In the genomic region with DNA sequence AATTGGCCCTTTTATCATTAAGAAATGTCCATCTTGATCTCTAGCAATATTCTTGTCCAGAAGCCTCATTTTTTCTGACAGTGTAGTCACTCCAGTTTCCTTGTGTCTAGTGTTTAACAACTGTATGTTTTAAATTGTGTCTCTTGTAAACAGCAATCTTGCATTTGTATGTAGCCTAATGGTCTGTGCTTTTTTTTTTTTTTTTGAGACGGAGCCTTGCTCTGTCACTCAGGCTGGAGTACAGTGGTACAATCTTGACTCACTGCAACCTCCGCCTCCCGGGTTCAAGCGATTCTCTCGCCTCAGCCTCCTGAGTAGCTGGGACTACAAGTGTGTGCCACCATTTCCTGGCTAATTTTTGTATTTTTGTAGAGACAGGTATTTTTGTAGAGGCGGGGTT, we compare ENCODE assay signal across 9 cellular contexts. TPM values are rescaled to one million over a fixed set of nuclear protein-coding genes. Genes with fewer than 3 reads are reported as not detected.
DNase-seq lines count a peak whose midpoint lies in the region; FAIRE-seq and TF ChIP-seq lines count a peak whose summit lies in the region.
"Not testable (repeated sequence)": the region's sequence is repeated elsewhere in the genome, so short reads cannot be mapped to it uniquely, and the experiment has no call there.
"Had no signal": no experiment of that assay in that cellular context is flagged by ENCODE, and none has a peak within 500 bp of the region (broad histone marks: within the 10 kb centered on the region; RNA-seq: fewer than 3 reads in every experiment).

No MANE protein-coding gene starts in this region.

- H3K79me2 ChIP-seq in ACC112 (ENCODE audit: control insufficient read depth, insufficient read depth, low read length, unreplicated experiment) (peaks cover 42% of the 10 kb centered on the region), SU-DHL-6 (ENCODE audit: insufficient read depth, low read length) (peaks cover 66% of the 10 kb centered on the region)
- H3K79me2 ChIP-seq in endothelial cell of umbilical vein (ENCODE audit: control insufficient read depth, insufficient read depth, low read length) = not testable (repeated sequence)

- not testable (repeated sequence) for H3K36me3 Mint-ChIP-seq in nephron (ENCODE audit: low read depth)

- CTCF ChIA-PET in HEK293T (lab: Yijun Ruan, JAX) = interaction anchor here (0.7 kb wide), 1 partner anchor 1206 kb away, joined by 3 read pairs; no protein-coding TSS in a partner anchor
- CTCF ChIA-PET in endothelial cell of umbilical vein (lab: Charles Lee) = not testable (repeated sequence)

- not testable (repeated sequence) for H3F3A ChIP-seq in SU-DHL-6 (ENCODE audit: insufficient read depth)

- not testable (repeated sequence) for H3K4me3 ChIP-seq in ACC112 (ENCODE audit: low read depth, low read length); endothelial cell of umbilical vein (replicated peaks in 1 of 3; ENCODE audit: insufficient read depth in 1 of 3, low read depth in 1 of 3, low read length in 3 of 3)
- peak overlapping the region; percentile 66 for H3K4me3 ChIP-seq in GM12865 (ENCODE audit: low read depth, low read length)
- H3K4me3 ChIP-seq in NB4 (ENCODE audit: low read depth, low read length) = peak overlapping the region; percentile 74
- peak overlapping the region; percentile 67 for H3K4me3 ChIP-seq in SU-DHL-6 (ENCODE audit: insufficient read depth, low read length, poor library complexity, severe bottlenecking)

- peak; percentile 4 for FAIRE-seq in endothelial cell of umbilical vein (lab: Jason Lieb, UNC)

- H3K27me3 ChIP-seq in ACC112 (ENCODE audit: insufficient read depth, low read length); SU-DHL-6 (ENCODE audit: low read length); endothelial cell of umbilical vein (ENCODE audit: control insufficient read depth in 2 of 2, insufficient read depth in 2 of 2, low read length in 2 of 2): not testable (repeated sequence)

- DNase-seq in GM12865 (ENCODE audit: low read depth); HEK293T (ENCODE audit: extremely low spot score); NB4 (ENCODE audit: low read depth); endothelial cell of umbilical vein (ENCODE audit: low read depth, low spot score): not testable (repeated sequence)

- dilution Hi-C loops in endothelial cell of umbilical vein (cut with MboI; ENCODE audit: extremely low pct_ligation_motif_present, low sequenced_read_pairs) = not testable (repeated sequence)

- not testable (repeated sequence) for BruUV-seq in endothelial cell of umbilical vein (replicated peaks; lab: Mats Ljungman, UMichigan)

- not testable (repeated sequence) for H3K27ac Mint-ChIP-seq in nephron

- not testable (repeated sequence) for H3K9me1 ChIP-seq in endothelial cell of umbilical vein (replicated peaks; ENCODE audit: control insufficient read depth, extremely low read depth, insufficient read depth, low read length)

- not testable (repeated sequence) for TF ChIP-seq POLR2A in NB4 (IDR thresholded peaks at IDR 0.05; ENCODE audit: extremely low read depth, insufficient read length); endothelial cell of umbilical vein (IDR thresholded peaks at IDR 0.05; ENCODE audit: low read depth, low read length)

- H3K36me3 ChIP-seq in ACC112 (ENCODE audit: insufficient read depth, low read length); SU-DHL-6 (ENCODE audit: low read length); endothelial cell of umbilical vein (ENCODE audit: control insufficient read depth in 2 of 2, extremely low read depth in 1 of 2, insufficient read depth in 2 of 2, low read length in 2 of 2): not testable (repeated sequence)

- not testable (repeated sequence) for H4K20me1 ChIP-seq in SU-DHL-6 (ENCODE audit: low read depth, low read length); endothelial cell of umbilical vein (replicated peaks; ENCODE audit: control insufficient read depth, extremely low read depth, insufficient read depth, low read length)

- H3K9me2 ChIP-seq in SU-DHL-6 (replicated peaks; ENCODE audit: insufficient read depth, low read length) = not testable (repeated sequence)

- intact Hi-C loops in endothelial cell of umbilical vein (cut with micrococcal nuclease) = not testable (repeated sequence)

- H2AFZ ChIP-seq in ACC112 (ENCODE audit: low read length, unreplicated experiment) = peak overlapping the region; percentile 21
- not testable (repeated sequence) for H2AFZ ChIP-seq in SU-DHL-6 (ENCODE audit: low read depth, low read length, severe bottlenecking); endothelial cell of umbilical vein (ENCODE audit: low read depth, low read length)

- H3K4me1 Mint-ChIP-seq in nephron = not testable (repeated sequence)

- not testable (repeated sequence) for H3K9me3 Mint-ChIP-seq in nephron

- peak overlapping the region; percentile 88; the same call in 1 of the 2 replicates for H3K9ac ChIP-seq in SU-DHL-6 (ENCODE audit: low read length)
- not testable (repeated sequence) for H3K9ac ChIP-seq in endothelial cell of umbilical vein (replicated peaks; ENCODE audit: extremely low read depth, insufficient read depth, low read length)

- H3K4me2 ChIP-seq in SU-DHL-6 (ENCODE audit: low read depth, low read length, poor library complexity, severe bottlenecking) = peak overlapping the region; percentile 73
- H3K4me2 ChIP-seq in endothelial cell of umbilical vein (ENCODE audit: insufficient read depth, low read length) = not testable (repeated sequence)

- peaks cover 54% of the 10 kb centered on the region for H3K27me3 Mint-ChIP-seq in nephron (ENCODE audit: low read depth)

- H3K9me3 ChIP-seq in SU-DHL-6 (ENCODE audit: insufficient read depth, low read length); endothelial cell of umbilical vein (replicated peaks; ENCODE audit: control insufficient read depth, insufficient read depth, low read length): not testable (repeated sequence)

- H3K4me3 Mint-ChIP-seq in nephron = peak overlapping the region in 2 of 3 experiments; percentile 4 to 60

- not testable (repeated sequence) for H3K27ac ChIP-seq in ACC112 (ENCODE audit: low read depth, low read length); endothelial cell of umbilical vein (ENCODE audit: insufficient read depth, low read depth, low read length)
- H3K27ac ChIP-seq in SU-DHL-6 (ENCODE audit: low read depth, low read length) = peak overlapping the region; percentile 16; the same call in 1 of the 2 replicates

- not testable (repeated sequence) for TF ChIP-seq CTCF in GM12865 (IDR thresholded peaks at IDR 0.05; ENCODE audit: insufficient read depth, low read depth, low read length, missing control alignments); NB4 (IDR thresholded peaks at IDR 0.05; ENCODE audit: low read depth, low read length); SU-DHL-6 (IDR thresholded peaks at IDR 0.05; ENCODE audit: insufficient read depth, low read length, poor library complexity, severe bottlenecking); endothelial cell of umbilical vein (IDR thresholded peaks at IDR 0.05; ENCODE audit: extremely low read depth in 1 of 2, insufficient read depth in 1 of 2, low read depth in 1 of 2, low read length in 2 of 2); nephron (IDR thresholded peaks at IDR 0.05; ENCODE audit: unreplicated experiment in 3 of 3)

- H3K4me1 ChIP-seq in ACC112 (ENCODE audit: control insufficient read depth, insufficient read depth, low read length, unreplicated experiment); endothelial cell of umbilical vein (ENCODE audit: control insufficient read depth, extremely low read depth, insufficient read depth, low read length): not testable (repeated sequence)

- POLR2A ChIA-PET in HEK293T (lab: Yijun Ruan, JAX) = not testable (repeated sequence)
- POLR2A ChIA-PET in endothelial cell of umbilical vein (lab: Charles Lee) = interaction anchor here (0.5 kb wide), 1 partner anchor 48 kb away, joined by 3 read pairs; no protein-coding TSS in a partner anchor

TF ChIP-seq in HEK293T, 16 proteins besides CTCF, POLR2A, EP300 and RAD21:
- TF ChIP-seq ZNF384 (IDR thresholded peaks at IDR 0.05) = peak; percentile 95
- TF ChIP-seq, protein P1, sequence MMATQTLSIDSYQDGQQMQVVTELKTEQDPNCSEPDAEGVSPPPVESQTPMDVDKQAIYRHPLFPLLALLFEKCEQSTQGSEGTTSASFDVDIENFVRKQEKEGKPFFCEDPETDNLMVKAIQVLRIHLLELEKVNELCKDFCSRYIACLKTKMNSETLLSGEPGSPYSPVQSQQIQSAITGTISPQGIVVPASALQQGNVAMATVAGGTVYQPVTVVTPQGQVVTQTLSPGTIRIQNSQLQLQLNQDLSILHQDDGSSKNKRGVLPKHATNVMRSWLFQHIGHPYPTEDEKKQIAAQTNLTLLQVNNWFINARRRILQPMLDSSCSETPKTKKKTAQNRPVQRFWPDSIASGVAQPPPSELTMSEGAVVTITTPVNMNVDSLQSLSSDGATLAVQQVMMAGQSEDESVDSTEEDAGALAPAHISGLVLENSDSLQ (IDR thresholded peaks at IDR 0.05) = peak; percentile 91
TF ChIP-seq in HEK293T: peak in this region for 2; not testable (repeated sequence) for 14.

RNA-seq across cellular contexts. Expression of a gene that starts 2.6 kb away (rescaled TPM):
- total RNA-seq in endothelial cell of umbilical vein = 1.3 and 2.1 TPM in 2 replicates
- 0.35 and 0.40 TPM in 2 replicates for polyA plus RNA-seq in endothelial cell of umbilical vein
- polyA plus RNA-seq in endothelial cell of umbilical vein (2011; cell fraction: cytosol; rRNA removed) = 0.58 and 0.63 TPM in 2 replicates
- polyA plus RNA-seq in endothelial cell of umbilical vein (2011; cell fraction: nucleus; rRNA removed) = 1.7 and 2.3 TPM in 2 replicates
- 1.1 and 1.2 TPM in 2 replicates for polyA plus RNA-seq in endothelial cell of umbilical vein (2012)
- polyA minus RNA-seq in endothelial cell of umbilical vein = 2.1 and 2.3 TPM in 2 replicates
- 8.5 TPM for polyA minus RNA-seq in endothelial cell of umbilical vein (2011; cell fraction: cytosol; rRNA and poly(A)+ RNA removed)
- polyA minus RNA-seq in endothelial cell of umbilical vein (2011; cell fraction: nucleus; rRNA and poly(A)+ RNA removed) = 2.1 and 3.3 TPM in 2 replicates
- total RNA-seq: GM23248, HepG2 had no signal
- polyA plus RNA-seq: HepG2 had no signal
